Comparison of ENCODE assay signal across 13 cellular contexts in genomic region chr2:107529146-107529545, GRCh38.
A peak's percentile ranks its signal among the peaks of the same experiment; 100 is the strongest.
DNase-seq lines count a peak whose midpoint lies in the region; ATAC-seq and TF ChIP-seq lines count a peak whose summit lies in the region.
"Had no signal": no experiment of that assay in that cellular context is flagged by ENCODE, and none has a peak within 500 bp of the region (broad histone marks: within the 10 kb centered on the region; RNA-seq: fewer than 3 reads in every experiment).

No MANE protein-coding gene starts in this region.

- no peaks in the 10 kb centered on the region for H3K36me3 ChIP-seq in SJCRH30
- no peaks in the 10 kb centered on the region for H3K36me3 ChIP-seq in hepatocyte (replicated peaks; ENCODE audit: insufficient read depth, low read depth)
- H3K36me3 ChIP-seq: left lung, neutrophil had no signal

- POLR2A ChIA-PET in T-cell (lab: Charles Lee) = no interaction called here

- H3K27me3 Mint-ChIP-seq in activated CD4-positive, alpha-beta T cell treated with anti-CD3 and anti-CD28 coated beads, Interleukin-2, amount 10 ng/mL, durations not matched to agents 24 days and 14 days = no peaks in the 10 kb centered on the region
- H3K27me3 Mint-ChIP-seq in T-cell = no peaks in the 10 kb centered on the region
- H3K27me3 Mint-ChIP-seq: activated naive CD8-positive, alpha-beta T cell treated with anti-CD3 and anti-CD28 coated beads, Interleukin-2, amount 10 ng/mL, durations not matched to agents 7 days and 5 days had no signal

- H3K79me2 ChIP-seq in hepatocyte = no peaks in the 10 kb centered on the region

- WGBS in hepatocyte (ENCODE audit: low lambda C conversion rate, missing lambda C conversion rate) = 67% methylated on average over 1 of the region's 1 CpG

- H3K4me1 Mint-ChIP-seq in activated CD4-positive, alpha-beta T cell treated with anti-CD3 and anti-CD28 coated beads, Interleukin-2, amount 10 ng/mL, durations not matched to agents 24 days and 14 days = no peaks in the 10 kb centered on the region
- no peaks in the 10 kb centered on the region for H3K4me1 Mint-ChIP-seq in T-cell
- H3K4me1 Mint-ChIP-seq: activated naive CD8-positive, alpha-beta T cell treated with anti-CD3 and anti-CD28 coated beads, Interleukin-2, amount 10 ng/mL, durations not matched to agents 7 days and 5 days had no signal

- TF ChIP-seq CTCF in hepatocyte (IDR thresholded peaks at IDR 0.05; ENCODE audit: poor library complexity) = no peak

- DNase-seq in DMS 273 (lab: John Stamatoyannopoulos, UW; ENCODE audit: unreplicated experiment) = peak; percentile 98
- DNase-seq in NCI-H1105 (lab: John Stamatoyannopoulos, UW) = peak; percentile 44
- DNase-seq in SJCRH30 = peak; percentile 77 to 88
- peak; percentile 16 for DNase-seq in hepatocyte (ENCODE audit: low spot score)
- DNase-seq in stimulated activated CD4-positive, alpha-beta T cell treated with anti-CD3 and anti-CD28 coated beads, Interleukin-2, amount 100 ng/mL, for 24 hours = no peak
- no peak for DNase-seq in activated CD4-positive, alpha-beta T cell treated with anti-CD3 and anti-CD28 coated beads, Interleukin-2, amount 10 ng/mL, durations not matched to agents 24 days and 14 days
- no peak for DNase-seq in putamen (ENCODE audit: low spot score)
- DNase-seq in T-cell = no peak
- DNase-seq: activated naive CD8-positive, alpha-beta T cell treated with anti-CD3 and anti-CD28 coated beads, Interleukin-2, amount 10 ng/mL, durations not matched to agents 7 days and 5 days; dermis blood vessel endothelial cell; left lung; NK-92 treated with Interleukin-12 subunit alpha and Interleukin-12 subunit beta, amount 100 ng/mL, for 24 hours had no signal

- intact Hi-C loops in activated CD4-positive, alpha-beta T cell treated with anti-CD3 and anti-CD28 coated beads, Interleukin-2, amount 10 ng/mL, durations not matched to agents 24 days and 14 days (cut with micrococcal nuclease) = no loop called here

- H4K20me1 ChIP-seq in hepatocyte (ENCODE audit: insufficient read depth, poor library complexity, severe bottlenecking) = no peaks in the 10 kb centered on the region

- H3K27me3 ChIP-seq in SJCRH30 (no peaks in the 10 kb centered on the region), hepatocyte (no peaks in the 10 kb centered on the region)
- H3K27me3 ChIP-seq: left lung, neutrophil had no signal

- no peak overlapping the region for H3K4me3 Mint-ChIP-seq in activated CD4-positive, alpha-beta T cell treated with anti-CD3 and anti-CD28 coated beads, Interleukin-2, amount 10 ng/mL, durations not matched to agents 24 days and 14 days
- H3K4me3 Mint-ChIP-seq in T-cell = no peak overlapping the region
- H3K4me3 Mint-ChIP-seq: activated naive CD8-positive, alpha-beta T cell treated with anti-CD3 and anti-CD28 coated beads, Interleukin-2, amount 10 ng/mL, durations not matched to agents 7 days and 5 days had no signal

- CTCF ChIA-PET in T-cell (lab: Charles Lee) = no interaction called here

- no peak overlapping the region for H3K4me2 ChIP-seq in hepatocyte

- no peak for ATAC-seq in T-cell (replicated peaks in 1 of 4)
- ATAC-seq: left lung had no signal

- no peak overlapping the region for H3K27ac Mint-ChIP-seq in activated CD4-positive, alpha-beta T cell treated with anti-CD3 and anti-CD28 coated beads, Interleukin-2, amount 10 ng/mL, durations not matched to agents 24 days and 14 days
- no peak overlapping the region for H3K27ac Mint-ChIP-seq in T-cell
- H3K27ac Mint-ChIP-seq: activated naive CD8-positive, alpha-beta T cell treated with anti-CD3 and anti-CD28 coated beads, Interleukin-2, amount 10 ng/mL, durations not matched to agents 7 days and 5 days had no signal

- no peak overlapping the region for H2AFZ ChIP-seq in hepatocyte

- H3K27ac ChIP-seq in SJCRH30 = peak overlapping the region; percentile 28
- no peak overlapping the region for H3K27ac ChIP-seq in hepatocyte
- H3K27ac ChIP-seq: left lung, neutrophil had no signal

- H3K9me2 ChIP-seq in hepatocyte (replicated peaks; ENCODE audit: insufficient read depth) = no peaks in the 10 kb centered on the region

- H3K4me1 ChIP-seq in SJCRH30 (no peaks in the 10 kb centered on the region; the same call in 1 of the 2 replicates), hepatocyte (ENCODE audit: insufficient read depth) (no peaks in the 10 kb centered on the region)
- H3K4me1 ChIP-seq: left lung had no signal

- peaks cover under 1% of the 10 kb centered on the region for H3K9me3 Mint-ChIP-seq in activated CD4-positive, alpha-beta T cell treated with anti-CD3 and anti-CD28 coated beads, Interleukin-2, amount 10 ng/mL, durations not matched to agents 24 days and 14 days
- H3K9me3 Mint-ChIP-seq in T-cell = peaks cover 5 to 16% (median 11%) of the 10 kb centered on the region in 3 donors

- H3K36me3 Mint-ChIP-seq in activated CD4-positive, alpha-beta T cell treated with anti-CD3 and anti-CD28 coated beads, Interleukin-2, amount 10 ng/mL, durations not matched to agents 24 days and 14 days (ENCODE audit: low read depth) = no peaks in the 10 kb centered on the region
- no peaks in the 10 kb centered on the region for H3K36me3 Mint-ChIP-seq in T-cell
- H3K36me3 Mint-ChIP-seq: activated naive CD8-positive, alpha-beta T cell treated with anti-CD3 and anti-CD28 coated beads, Interleukin-2, amount 10 ng/mL, durations not matched to agents 7 days and 5 days had no signal

- H3K9me3 ChIP-seq in SJCRH30 (replicated peaks) (no peaks in the 10 kb centered on the region; the same call in 1 of the 2 replicates), hepatocyte (ENCODE audit: low read depth) (no peaks in the 10 kb centered on the region)
- H3K9me3 ChIP-seq: neutrophil had no signal

- H3K4me3 ChIP-seq in SJCRH30 (peak overlapping the region; percentile 56), hepatocyte (no peak overlapping the region)
- H3K4me3 ChIP-seq: left lung had no signal

Comparison
In these comparisons a context has a peak if more than half of its experiments do, and no peak if none do; other contexts are left out.
1. DNase-seq: peak in DMS 273 (single experiment), NCI-H1105 (single experiment), SJCRH30 (2 of 2) and hepatocyte (single experiment); none in stimulated activated CD4-positive, alpha-beta T cell treated with anti-CD3 and anti-CD28 coated beads, Interleukin-2, amount 100 ng/mL, for 24 hours (0 of 2), activated CD4-positive, alpha-beta T cell treated with anti-CD3 and anti-CD28 coated beads, Interleukin-2, amount 10 ng/mL, durations not matched to agents 24 days and 14 days (single experiment), putamen (single experiment) and T-cell (0 of 34).